Comparison of ENCODE assay signal across 8 cellular contexts in the genomic region with DNA sequence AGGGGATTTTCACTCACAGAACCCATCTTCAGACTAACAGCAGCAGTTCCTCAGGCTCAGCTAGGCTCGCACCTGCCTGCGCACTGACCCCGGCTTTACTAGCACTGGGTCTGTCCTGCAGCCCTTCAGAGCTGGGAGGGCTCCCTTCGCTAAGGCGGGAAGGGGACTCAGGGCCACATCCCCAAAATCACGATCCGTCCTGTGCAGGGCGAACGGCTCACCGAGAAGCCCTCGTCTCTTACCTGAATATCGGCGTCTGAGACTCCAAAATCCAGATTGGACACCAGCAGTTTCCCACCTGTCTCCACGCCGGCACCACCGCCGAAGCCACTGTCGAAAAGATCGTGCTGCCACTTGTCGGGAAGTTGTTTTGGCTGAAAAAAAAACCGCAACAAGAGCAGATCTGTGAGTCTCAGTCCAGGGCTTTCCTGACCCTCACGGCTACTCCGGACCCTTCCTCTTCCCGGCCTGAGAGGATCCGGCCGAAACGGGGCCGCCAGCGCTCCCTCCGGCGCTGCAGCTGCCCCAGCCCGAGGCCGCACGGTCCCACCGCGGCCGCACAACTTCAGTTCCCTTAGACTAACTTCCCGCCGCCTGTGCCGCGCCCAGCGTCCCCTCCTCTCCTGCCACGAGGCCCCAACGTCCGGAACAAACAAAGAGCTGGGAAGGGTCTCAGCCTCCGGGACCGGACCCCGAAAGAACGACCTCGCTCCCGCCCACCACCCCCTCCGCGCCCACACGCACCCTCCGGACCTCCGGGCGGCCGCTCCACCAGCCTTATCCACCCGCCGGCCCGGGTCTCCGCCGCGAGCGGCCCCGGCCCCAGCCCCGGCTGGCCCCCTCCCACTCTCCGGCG. TPM values are rescaled to one million over a fixed set of nuclear protein-coding genes. Genes with fewer than 3 reads are reported as not detected.
A peak's percentile ranks its signal among the peaks of the same experiment; 100 is the strongest.
DNase-seq lines count a peak whose midpoint lies in the region; ATAC-seq and TF ChIP-seq lines count a peak whose summit lies in the region.

No MANE protein-coding gene starts in this region.

- peak overlapping the region; percentile 78 for H3K4me3 Mint-ChIP-seq in mesothelial cell of epicardium

- TF ChIP-seq CTCF in body of pancreas (IDR thresholded peaks at IDR 0.05), result no peak
- TF ChIP-seq CTCF in mesothelial cell of epicardium (IDR thresholded peaks at IDR 0.05; ENCODE audit: unreplicated experiment), result no peak

- H3K27me3 Mint-ChIP-seq in mesothelial cell of epicardium (ENCODE audit: low read depth), result no peaks in the 10 kb centered on the region

- H3K4me1 Mint-ChIP-seq in mesothelial cell of epicardium, result peaks cover 11% of the 10 kb centered on the region

- H3K9me3 Mint-ChIP-seq in mesothelial cell of epicardium, result no peaks in the 10 kb centered on the region

- peak overlapping the region; percentile 93 for H3K27ac Mint-ChIP-seq in mesothelial cell of epicardium

- intact Hi-C loops in body of pancreas (cut with DNase I), result no loop called here

- H3K27ac ChIP-seq in body of pancreas, result peak overlapping the region; percentile 63 to 96 (median 90)

- H3K36me3 ChIP-seq in body of pancreas (replicated peaks in 1 of 2; ENCODE audit: insufficient read depth in 1 of 2, low read depth in 2 of 2), result peaks cover 6 to 13% of the 10 kb centered on the region in 2 donors

- DNase-seq in activated naive CD4-positive, alpha-beta T cell treated with Interleukin-2 at 50 U/mL for 16 hours, result peak; percentile 22
- no peak for DNase-seq in activated naive CD4-positive, alpha-beta T cell treated with anti-CD3 and anti-CD28 coated beads, Interleukin-2, amount 50 U/mL, for 16 hours
- DNase-seq in LHCN-M2 (ENCODE audit: low read depth) (peak; percentile 21), body of pancreas (no peak), mesothelial cell of epicardium (ENCODE audit: low spot score in 2 of 2, unreplicated experiment in 2 of 2) (peak in 1 of 2 experiments; percentile 20), retina (no peak), NCI-H1417 (lab: John Stamatoyannopoulos, UW) (no peak), DMS79 (lab: John Stamatoyannopoulos, UW) (no peak)

- peak; percentile 1 for ATAC-seq in body of pancreas

- H3K36me3 Mint-ChIP-seq in mesothelial cell of epicardium, result peaks cover 17% of the 10 kb centered on the region

- H3K9me3 ChIP-seq in body of pancreas, result no peaks in the 10 kb centered on the region

- peaks cover 26% of the 10 kb centered on the region for H3K4me1 ChIP-seq in body of pancreas

- WGBS in body of pancreas, 2 donors, result 0 to 6% methylated on average over 1 to 69 of the region's 69 CpGs

- H3K27me3 ChIP-seq in body of pancreas, result no peaks in the 10 kb centered on the region

- no peak for TF ChIP-seq POLR2A in body of pancreas (IDR thresholded peaks at IDR 0.05)

- peak overlapping the region; percentile 31 to 85 for H3K4me3 ChIP-seq in body of pancreas

RNA-seq across cellular contexts. Expression of gene ALYREF, which starts 0.7 kb away (rescaled TPM):
- total RNA-seq in LHCN-M2 (2014; rRNA removed) (184 and 190 TPM in 2 replicates), body of pancreas (10 to 100 TPM; 17.1 to 72.2 TPM), mesothelial cell of epicardium (78.5 to 86.1 TPM (median 79.5 TPM) in 3 replicates)
- polyA plus RNA-seq in LHCN-M2 (2012), result 139 TPM

RNA-seq across cellular contexts. Expression of gene ANAPC11, which starts 0.8 kb away (rescaled TPM):
- total RNA-seq in LHCN-M2 (2014; rRNA removed) (194 and 234 TPM in 2 replicates), body of pancreas (100 to 1,000 TPM in 1 of 2 donors, 10 to 100 TPM in 1; 58.1 to 111 TPM), mesothelial cell of epicardium (103 to 115 TPM (median 108 TPM) in 3 replicates)
- polyA plus RNA-seq in LHCN-M2 (2012), result 423 TPM

RNA-seq across cellular contexts. Expression of gene NPB, which starts 11.4 kb away (rescaled TPM):
- total RNA-seq in LHCN-M2 (2014; rRNA removed) (0.86 and 2.9 TPM in 2 replicates), body of pancreas (1 to 10 TPM in 1 of 2 donors, under 1 TPM in 1; 0.66 to 1.8 TPM), mesothelial cell of epicardium (0.75 to 1.7 TPM (median 1.2 TPM) in 3 replicates)
- polyA plus RNA-seq in LHCN-M2 (2012), result 1.8 TPM

RNA-seq across cellular contexts. Expression of gene ARHGDIA, which starts 19.5 kb away (rescaled TPM):
- total RNA-seq in LHCN-M2 (2014; rRNA removed) (303 and 305 TPM in 2 replicates), body of pancreas (100 to 1,000 TPM; 109 to 141 TPM), mesothelial cell of epicardium (258 to 275 TPM (median 268 TPM) in 3 replicates)
- polyA plus RNA-seq in LHCN-M2 (2012), result 983 TPM

RNA-seq across cellular contexts. Expression of gene PCYT2, which starts 20.5 kb away (rescaled TPM):
- total RNA-seq in LHCN-M2 (2014; rRNA removed) (30.4 and 35.4 TPM in 2 replicates), body of pancreas (10 to 100 TPM; 13.0 to 25.1 TPM), mesothelial cell of epicardium (16.8 to 20.5 TPM (median 17.5 TPM) in 3 replicates)
- polyA plus RNA-seq in LHCN-M2 (2012), result 52.7 TPM

Comparison
In these comparisons a context has a peak if more than half of its experiments do, and no peak if none do; other contexts are left out.
1. DNase-seq: peak in activated naive CD4-positive, alpha-beta T cell treated with Interleukin-2 at 50 U/mL for 16 hours (single experiment) and LHCN-M2 (single experiment); none in activated naive CD4-positive, alpha-beta T cell treated with anti-CD3 and anti-CD28 coated beads, Interleukin-2, amount 50 U/mL, for 16 hours (single experiment), body of pancreas (0 of 4), retina (single experiment), NCI-H1417 (0 of 3) and DMS79 (single experiment).